Comparison of ENCODE assay signal across 8 cellular contexts in genomic region chr4:153468587-153468986, GRCh38. TPM values are rescaled to one million over a fixed set of nuclear protein-coding genes. Genes with fewer than 3 reads are reported as not detected.
DNase-seq lines count a peak whose midpoint lies in the region; FAIRE-seq and TF ChIP-seq lines count a peak whose summit lies in the region.

No MANE protein-coding gene starts in this region.

- no peak overlapping the region for H2BK120ac ChIP-seq in mesenchymal stem cell (ENCODE audit: low read depth, low read length)

- H3K9ac ChIP-seq in mesenchymal stem cell (ENCODE audit: low read length): peak overlapping the region; percentile 66

- no peak overlapping the region for H3K27ac ChIP-seq in mesenchymal stem cell (ENCODE audit: low read length, poor library complexity, severe bottlenecking)

- H2BK5ac ChIP-seq in mesenchymal stem cell (ENCODE audit: low read depth, low read length, poor library complexity, severe bottlenecking): no peak overlapping the region

- no peak overlapping the region for H2AK5ac ChIP-seq in mesenchymal stem cell (ENCODE audit: low read length, severe bottlenecking)

- no peak overlapping the region for H3K23ac ChIP-seq in mesenchymal stem cell (ENCODE audit: low read length in 2 of 2)

- no peaks in the 10 kb centered on the region for H3K36me3 ChIP-seq in mesenchymal stem cell (ENCODE audit: control insufficient read depth in 1 of 2, insufficient read depth in 2 of 2, low read depth in 1 of 2, low read length in 2 of 2)

- WGBS in mesenchymal stem cell: 100% methylated on average over 1 of the region's 1 CpG

- H3K4me1 ChIP-seq in mesenchymal stem cell (ENCODE audit: control insufficient read depth, insufficient read depth, low read depth, low read length): peaks cover 14% of the 10 kb centered on the region

- DNase-seq in GM12892 (ENCODE audit: insufficient read length) (no peak), HFF-Myc (ENCODE audit: extremely low read depth, low read depth) (no peak), SK-N-DZ (ENCODE audit: low spot score) (peak; percentile 56), mesenchymal stem cell (no peak), DMS 273 (lab: John Stamatoyannopoulos, UW; ENCODE audit: unreplicated experiment) (no peak), SKM-1 treated with dmso at 0.1 percent for 144 hours (lab: John Stamatoyannopoulos, UW; ENCODE audit: unreplicated experiment) (no peak), NCI-H1436 treated with DMSO at 0.1 percent for 48 hours (lab: John Stamatoyannopoulos, UW) (no peak), HuH-7.5 (ENCODE audit: low spot score) (no peak)

- no peak overlapping the region for H2BK12ac ChIP-seq in mesenchymal stem cell (ENCODE audit: low read length in 2 of 2)

- H3K27me3 ChIP-seq in mesenchymal stem cell (ENCODE audit: control insufficient read depth in 1 of 2, insufficient read depth in 1 of 2, low read length in 2 of 2): no peaks in the 10 kb centered on the region

- no peak overlapping the region for H3K14ac ChIP-seq in mesenchymal stem cell (ENCODE audit: low read length in 2 of 2)

- no peak overlapping the region for H2BK15ac ChIP-seq in mesenchymal stem cell (ENCODE audit: low read depth, poor library complexity, severe bottlenecking)

- no peak overlapping the region for H3K18ac ChIP-seq in mesenchymal stem cell (ENCODE audit: low read depth in 1 of 2, low read length in 2 of 2)

- TF ChIP-seq POLR2A in GM12892 (IDR thresholded peaks at IDR 0.05; ENCODE audit: low read depth, low read length): no peak

- H3K4me2 ChIP-seq in mesenchymal stem cell (ENCODE audit: low read length, poor library complexity, severe bottlenecking): no peak overlapping the region

- no peaks in the 10 kb centered on the region for H3K9me3 ChIP-seq in mesenchymal stem cell (ENCODE audit: control insufficient read depth, low read length)

- no peak for TF ChIP-seq CTCF in HFF-Myc (IDR thresholded peaks at IDR 0.05; ENCODE audit: low read depth, low read length, missing control alignments)

- H4K8ac ChIP-seq in mesenchymal stem cell (ENCODE audit: low read length): peak overlapping the region; percentile 67

- peak; percentile 38 for FAIRE-seq in GM12892 (lab: Jason Lieb, UNC)

- no peak overlapping the region for H2AFZ ChIP-seq in mesenchymal stem cell (ENCODE audit: low read depth, low read length)

- H3K4me3 ChIP-seq in HFF-Myc (replicated peaks; ENCODE audit: low read depth, low read length): peak overlapping the region; percentile 89
- peak overlapping the region in 1 of 2 experiments; percentile 59 for H3K4me3 ChIP-seq in mesenchymal stem cell (ENCODE audit: insufficient read depth in 1 of 2, low read depth in 1 of 2, low read length in 2 of 2)

- H3K79me1 ChIP-seq in mesenchymal stem cell (replicated peaks; ENCODE audit: low read length, poor library complexity, severe bottlenecking): peaks cover 31% of the 10 kb centered on the region

- no peak overlapping the region for H3K4ac ChIP-seq in mesenchymal stem cell (ENCODE audit: low read depth in 1 of 2, low read length in 2 of 2)

- no peak overlapping the region for H4K91ac ChIP-seq in mesenchymal stem cell (ENCODE audit: low read length)

RNA-seq across cellular contexts. Expression of gene TMEM131L, which starts 2.4 kb away (rescaled TPM):
- polyA plus RNA-seq in GM12892 (2012; ENCODE audit: missing spikeins): 64.2 TPM
- 12.2 and 18.2 TPM in 2 replicates for polyA plus RNA-seq in SK-N-DZ (2014; cell fraction: cytosol; rRNA removed)
- polyA plus RNA-seq in SK-N-DZ (2014; cell fraction: nucleus; rRNA removed): 20.3 and 26.3 TPM in 2 replicates
- 3.8 TPM for polyA plus RNA-seq in mesenchymal stem cell (2013, experiment 1 of 2)
- polyA plus RNA-seq in mesenchymal stem cell (2013, experiment 2 of 2): 3.5 TPM
